In genomic region chr3:151085889-151086483, GRCh38 we compare ENCODE assay signal across 8 cellular contexts. TPM values are rescaled to one million over a fixed set of nuclear protein-coding genes. Genes with fewer than 3 reads are reported as not detected.
DNase-seq lines count a peak whose midpoint lies in the region; ATAC-seq and TF ChIP-seq lines count a peak whose summit lies in the region.

No MANE protein-coding gene starts in this region.

- TF ChIP-seq POLR2A in erythroblast (IDR thresholded peaks at IDR 0.05; ENCODE audit: low read length), result no peak

- TF ChIP-seq CTCF in WERI-Rb-1 (IDR thresholded peaks at IDR 0.05; ENCODE audit: low read depth, low read length), result no peak

- no peak overlapping the region for H3K27ac Mint-ChIP-seq in naive thymus-derived CD8-positive, alpha-beta T cell

- no peaks in the 10 kb centered on the region for H3K36me3 ChIP-seq in WERI-Rb-1

- H3K27me3 ChIP-seq in WERI-Rb-1 (ENCODE audit: insufficient read depth, low read depth, severe bottlenecking), result peaks cover 78% of the 10 kb centered on the region

- peaks cover 18 to 42% (median 31%) of the 10 kb centered on the region in 5 donors for H3K27me3 Mint-ChIP-seq in naive thymus-derived CD8-positive, alpha-beta T cell

- H3K4me3 Mint-ChIP-seq in naive thymus-derived CD8-positive, alpha-beta T cell, result peak overlapping the region in 9 of 10 donors; percentile 85 to 95 (median 92)

- no peaks in the 10 kb centered on the region for H3K36me3 Mint-ChIP-seq in naive thymus-derived CD8-positive, alpha-beta T cell

- H3K4me1 Mint-ChIP-seq in naive thymus-derived CD8-positive, alpha-beta T cell, result peaks cover 3 to 12% (median 11%) of the 10 kb centered on the region in 4 donors

- no peaks in the 10 kb centered on the region for H3K9me3 Mint-ChIP-seq in naive thymus-derived CD8-positive, alpha-beta T cell

- H3K9me3 ChIP-seq in WERI-Rb-1 (ENCODE audit: severe bottlenecking), result no peaks in the 10 kb centered on the region

- no peak overlapping the region for H3K27ac ChIP-seq in WERI-Rb-1

- POLR2A ChIA-PET in naive thymus-derived CD8-positive, alpha-beta T cell (lab: Charles Lee), result interaction anchor here (0.6 to 3.2 kb wide), 5 partner anchors 26 to 353 kb away, joined by 3 to 16 read pairs (median 4); partner anchors contain the start of gene SIAH2

- DNase-seq in AG08396 (ENCODE audit: low spot score) (peak; percentile 36), WERI-Rb-1 (peak; percentile 16), erythroblast (lab: John Stamatoyannopoulos, UW) (peak; percentile 53 to 61), OCI-M1 (lab: John Stamatoyannopoulos, UW) (no peak)
- DNase-seq in naive thymus-derived CD8-positive, alpha-beta T cell, result peak in 5 of 10 donors; percentile 3 to 21 (median 13)

- peak; percentile 27 for ATAC-seq in GM19023 (IDR thresholded peaks at IDR 0.05; ENCODE audit: unreplicated experiment)
- ATAC-seq in HG03521 (IDR thresholded peaks at IDR 0.05; ENCODE audit: unreplicated experiment), result peak; percentile 5
- ATAC-seq in naive thymus-derived CD8-positive, alpha-beta T cell, result peak in 1 of 2 donors; percentile 21
- ATAC-seq in GM18520 (IDR thresholded peaks at IDR 0.05; ENCODE audit: unreplicated experiment), result no peak

- peak overlapping the region; percentile 63 for H3K4me3 ChIP-seq in WERI-Rb-1 (ENCODE audit: low read depth, low read length)

RNA-seq across cellular contexts. Expression of gene MED12L, which starts 0.5 kb away (rescaled TPM):
- under 1 TPM; 0.29 to 0.66 TPM for total RNA-seq in naive thymus-derived CD8-positive, alpha-beta T cell
- polyA plus RNA-seq in naive thymus-derived CD8-positive, alpha-beta T cell, result not detected
